8 cellular contexts compared by ENCODE assay signal in genomic region chr1:236465959-236466303, GRCh38. TPM values are rescaled to one million over a fixed set of nuclear protein-coding genes. Genes with fewer than 3 reads are reported as not detected.
DNase-seq lines count a peak whose midpoint lies in the region; ATAC-seq and TF ChIP-seq lines count a peak whose summit lies in the region.
"Had no signal": no experiment of that assay in that cellular context is flagged by ENCODE, and none has a peak within 500 bp of the region (broad histone marks: within the 10 kb centered on the region; RNA-seq: fewer than 3 reads in every experiment).

No MANE protein-coding gene starts in this region.

- DNase-seq in foreskin keratinocyte (peak; percentile 98 to 99), HCEC 1CT (no peak), DMS 273 (lab: John Stamatoyannopoulos, UW; ENCODE audit: unreplicated experiment) (no peak), activated gamma-delta T cell treated with Interleukin-2 at 50 U/mL for 16 hours (no peak)
- DNase-seq: NCI-H1930 had no signal

- ATAC-seq in GM18867 (IDR thresholded peaks at IDR 0.05; ENCODE audit: unreplicated experiment) (peak; percentile 95), GM21515 (IDR thresholded peaks at IDR 0.05; ENCODE audit: unreplicated experiment) (peak; percentile 88), HG03442 (IDR thresholded peaks at IDR 0.05; ENCODE audit: unreplicated experiment) (peak; percentile 82), foreskin keratinocyte (peak; percentile 95)

- peak overlapping the region; percentile 22 for H3K27ac ChIP-seq in foreskin keratinocyte

- H3K27me3 ChIP-seq in foreskin keratinocyte, result no peaks in the 10 kb centered on the region

- TF ChIP-seq CTCF in foreskin keratinocyte (conservative IDR thresholded peaks at IDR 0.05), result no peak

- H3K4me1 ChIP-seq in foreskin keratinocyte, result peaks cover 16% of the 10 kb centered on the region

RNA-seq across cellular contexts. Expression of gene LGALS8, which starts 57.9 kb away (rescaled TPM):
- 30.1 and 41.4 TPM in 2 replicates for total RNA-seq in foreskin keratinocyte
- polyA plus RNA-seq in foreskin keratinocyte, result 13.9 and 33.2 TPM in 2 replicates

Comparison
In these comparisons a context has a peak if more than half of its experiments do, and no peak if none do; other contexts are left out.
1. DNase-seq: peak in foreskin keratinocyte (2 of 2); none in HCEC 1CT (single experiment), DMS 273 (single experiment) and activated gamma-delta T cell treated with Interleukin-2 at 50 U/mL for 16 hours (single experiment).
2. Peak in every context shown above with its lines, with median percentiles within 50 percentile points of each other: ATAC-seq.